Comparison of ENCODE assay signal across 23 cellular contexts in genomic region chr12:68157295-68157871, GRCh38. TPM values are rescaled to one million over a fixed set of nuclear protein-coding genes. Genes with fewer than 3 reads are reported as not detected.
DNase-seq lines count a peak whose midpoint lies in the region; ATAC-seq and TF ChIP-seq lines count a peak whose summit lies in the region.
"Had no signal": no experiment of that assay in that cellular context is flagged by ENCODE, and none has a peak within 500 bp of the region (broad histone marks: within the 10 kb centered on the region; RNA-seq: fewer than 3 reads in every experiment).

No MANE protein-coding gene starts in this region.

- H3K36me3 Mint-ChIP-seq in activated CD4-positive, alpha-beta T cell treated with anti-CD3 and anti-CD28 coated beads, Interleukin-2, amount 10 ng/mL, durations not matched to agents 24 days and 14 days (ENCODE audit: low read depth) = peaks cover 21% of the 10 kb centered on the region
- H3K36me3 Mint-ChIP-seq in CD8-positive, alpha-beta memory T cell = peaks cover 0 to 27% (median 16%) of the 10 kb centered on the region in 3 donors
- peaks cover 5% of the 10 kb centered on the region for H3K36me3 Mint-ChIP-seq in activated CD8-positive, alpha-beta T cell treated with anti-CD3 and anti-CD28 coated beads, Interleukin-2, amount 10 ng/mL, durations not matched to agents 7 days and 5 days (ENCODE audit: low read depth)
- no peaks in the 10 kb centered on the region for H3K36me3 Mint-ChIP-seq in neural progenitor cell
- H3K36me3 Mint-ChIP-seq: naive B cell had no signal

- no peaks in the 10 kb centered on the region for H3F3A ChIP-seq in neural progenitor cell (ENCODE audit: low read depth)

- H3K27me3 Mint-ChIP-seq in activated CD4-positive, alpha-beta T cell treated with anti-CD3 and anti-CD28 coated beads, Interleukin-2, amount 10 ng/mL, durations not matched to agents 24 days and 14 days = no peaks in the 10 kb centered on the region
- peaks cover 0 to 3% of the 10 kb centered on the region in 2 donors for H3K27me3 Mint-ChIP-seq in CD8-positive, alpha-beta memory T cell
- H3K27me3 Mint-ChIP-seq in activated CD8-positive, alpha-beta T cell treated with anti-CD3 and anti-CD28 coated beads, Interleukin-2, amount 10 ng/mL, durations not matched to agents 7 days and 5 days (ENCODE audit: low read depth) = no peaks in the 10 kb centered on the region
- H3K27me3 Mint-ChIP-seq in neural progenitor cell (ENCODE audit: insufficient read depth, low read depth) = peaks cover 3% of the 10 kb centered on the region
- H3K27me3 Mint-ChIP-seq: dendritic cell treated with granulocyte-macrophage colony-stimulating factor and Interleukin-4, amounts not matched to agents 40 ng/mL and 50 ng/mL, for 4 days; naive B cell had no signal

- no peaks in the 10 kb centered on the region for H4K20me1 ChIP-seq in neural progenitor cell (ENCODE audit: low read depth)
- H4K20me1 ChIP-seq: BLaER1 treated with 17β-estradiol and CSF1 and Interleukin-3, amounts not matched to agents 10 nM and 100 nM had no signal

- no peak for TF ChIP-seq POLR2A in gastrocnemius medialis (IDR thresholded peaks at IDR 0.05)

- H3K9ac ChIP-seq in neural progenitor cell = no peak overlapping the region
- H3K9ac ChIP-seq: BLaER1 treated with 17β-estradiol and CSF1 and Interleukin-3, amounts not matched to agents 10 nM and 100 nM had no signal

- in situ Hi-C loops in gastrocnemius medialis (cut with MboI; ENCODE audit: low sequenced_read_pairs in 4 of 4) = loop anchor here in 1 of 4 donors (25.0 kb wide), 1 partner anchor 95 kb away; no protein-coding TSS in a partner anchor

- POLR2A ChIA-PET in CD8-positive, alpha-beta memory T cell (lab: Charles Lee) = no interaction called here
- POLR2A ChIA-PET in activated CD8-positive, alpha-beta T cell treated with anti-CD3 and anti-CD28 coated beads, Interleukin-2, amount 10 ng/mL, durations not matched to agents 7 days and 5 days (lab: Charles Lee) = interaction anchor here (0.6 to 1.5 kb wide), 4 partner anchors 44 to 159 kb away, joined by 3 to 7 read pairs (median 4); no protein-coding TSS in a partner anchor

- peaks cover 12% of the 10 kb centered on the region for H3K9me3 Mint-ChIP-seq in activated CD4-positive, alpha-beta T cell treated with anti-CD3 and anti-CD28 coated beads, Interleukin-2, amount 10 ng/mL, durations not matched to agents 24 days and 14 days
- no peaks in the 10 kb centered on the region for H3K9me3 Mint-ChIP-seq in CD8-positive, alpha-beta memory T cell
- no peaks in the 10 kb centered on the region for H3K9me3 Mint-ChIP-seq in activated CD8-positive, alpha-beta T cell treated with anti-CD3 and anti-CD28 coated beads, Interleukin-2, amount 10 ng/mL, durations not matched to agents 7 days and 5 days (ENCODE audit: insufficient read depth)
- H3K9me3 Mint-ChIP-seq in neural progenitor cell = peaks cover 2% of the 10 kb centered on the region
- H3K9me3 Mint-ChIP-seq: dendritic cell treated with granulocyte-macrophage colony-stimulating factor and Interleukin-4, amounts not matched to agents 40 ng/mL and 50 ng/mL, for 4 days; naive B cell had no signal

- H3K27ac Mint-ChIP-seq in activated CD4-positive, alpha-beta T cell treated with anti-CD3 and anti-CD28 coated beads, Interleukin-2, amount 10 ng/mL, durations not matched to agents 24 days and 14 days = peak overlapping the region; percentile 77
- peak overlapping the region in 7 of 8 donors; percentile 4 to 89 (median 47) for H3K27ac Mint-ChIP-seq in CD8-positive, alpha-beta memory T cell
- H3K27ac Mint-ChIP-seq in activated CD8-positive, alpha-beta T cell treated with anti-CD3 and anti-CD28 coated beads, Interleukin-2, amount 10 ng/mL, durations not matched to agents 7 days and 5 days = peak overlapping the region; percentile 19
- no peak overlapping the region for H3K27ac Mint-ChIP-seq in neural progenitor cell
- H3K27ac Mint-ChIP-seq: dendritic cell treated with granulocyte-macrophage colony-stimulating factor and Interleukin-4, amounts not matched to agents 40 ng/mL and 50 ng/mL, for 4 days had no signal

- TF ChIP-seq CTCF in neural progenitor cell (IDR thresholded peaks at IDR 0.05) = no peak
- TF ChIP-seq CTCF in gastrocnemius medialis (IDR thresholded peaks at IDR 0.05 in 4 of 5, conservative IDR thresholded peaks at IDR 0.05 in 1 of 5) = no peak

- H3K9me3 ChIP-seq in CD8-positive, alpha-beta memory T cell (ENCODE audit: low read length) = no peaks in the 10 kb centered on the region
- H3K9me3 ChIP-seq in neural progenitor cell (ENCODE audit: low read depth) (no peaks in the 10 kb centered on the region), gastrocnemius medialis (no peaks in the 10 kb centered on the region)
- H3K9me3 ChIP-seq: suprapubic skin had no signal

- no peak overlapping the region for H2AFZ ChIP-seq in neural progenitor cell (replicated peaks)

- no peak overlapping the region for H3K4me2 ChIP-seq in neural progenitor cell

- CTCF ChIA-PET in CD8-positive, alpha-beta memory T cell (lab: Charles Lee) = interaction anchor here (0.9 to 4.3 kb wide), 17 partner anchors 12 to 801 kb away, joined by 3 to 34 read pairs (median 4); no protein-coding TSS in a partner anchor
- CTCF ChIA-PET in activated CD8-positive, alpha-beta T cell treated with anti-CD3 and anti-CD28 coated beads, Interleukin-2, amount 10 ng/mL, durations not matched to agents 7 days and 5 days (lab: Charles Lee) = interaction anchor here (0.6 to 4.9 kb wide), 27 partner anchors 9 to 160 kb away, joined by 3 to 223 read pairs (median 11); no protein-coding TSS in a partner anchor

- H3K4me3 Mint-ChIP-seq in activated CD4-positive, alpha-beta T cell treated with anti-CD3 and anti-CD28 coated beads, Interleukin-2, amount 10 ng/mL, durations not matched to agents 24 days and 14 days = peak overlapping the region; percentile 61
- H3K4me3 Mint-ChIP-seq in CD8-positive, alpha-beta memory T cell = peak overlapping the region; percentile 2 to 89 (median 59)
- peak overlapping the region; percentile 60 for H3K4me3 Mint-ChIP-seq in activated CD8-positive, alpha-beta T cell treated with anti-CD3 and anti-CD28 coated beads, Interleukin-2, amount 10 ng/mL, durations not matched to agents 7 days and 5 days
- no peak overlapping the region for H3K4me3 Mint-ChIP-seq in neural progenitor cell
- H3K4me3 Mint-ChIP-seq: dendritic cell treated with granulocyte-macrophage colony-stimulating factor and Interleukin-4, amounts not matched to agents 40 ng/mL and 50 ng/mL, for 4 days; naive B cell had no signal

- intact Hi-C loops in activated CD4-positive, alpha-beta T cell treated with anti-CD3 and anti-CD28 coated beads, Interleukin-2, amount 10 ng/mL, durations not matched to agents 24 days and 14 days (cut with micrococcal nuclease) = loop anchor here (2.0 kb wide), 1 partner anchor 19 kb away; no protein-coding TSS in a partner anchor
- intact Hi-C loops in gastrocnemius medialis (cut with DNase I; ENCODE audit: low total_unique reads) = no loop called here

- DNase-seq in activated CD4-positive, alpha-beta T cell treated with anti-CD3 and anti-CD28 coated beads, Interleukin-2, amount 10 ng/mL, durations not matched to agents 24 days and 14 days = no peak
- no peak for DNase-seq in activated CD4-positive, alpha-beta T cell treated with anti-CD3 and anti-CD28 coated beads for 1 hour
- DNase-seq in CD8-positive, alpha-beta memory T cell = peak in 1 of 5 donors; percentile 51
- DNase-seq in activated CD8-positive, alpha-beta T cell treated with anti-CD3 and anti-CD28 coated beads, Interleukin-2, amount 10 ng/mL, durations not matched to agents 7 days and 5 days = no peak
- DNase-seq in neural progenitor cell (ENCODE audit: low spot score) = no peak
- DNase-seq in gastrocnemius medialis = no peak
- no peak for DNase-seq in medulla oblongata (ENCODE audit: extremely low spot score)
- DNase-seq: DMS 273 treated with DMSO at 0.1 percent for 48 hours; foreskin keratinocyte; hypothalamus; Kasumi-1; naive B cell; NCI-H524; stimulated activated CD8-positive, alpha-beta memory T cell treated with anti-CD3 and anti-CD28 coated beads, Interleukin-4, amount 100 ng/mL, for 48 hours had no signal

- H3K4me1 ChIP-seq in CD8-positive, alpha-beta memory T cell (ENCODE audit: insufficient read depth, low read length) = peaks cover 18% of the 10 kb centered on the region
- H3K4me1 ChIP-seq in neural progenitor cell (no peaks in the 10 kb centered on the region), gastrocnemius medialis (no peaks in the 10 kb centered on the region)
- H3K4me1 ChIP-seq: suprapubic skin had no signal

- no peaks in the 10 kb centered on the region for H3K27me3 ChIP-seq in CD8-positive, alpha-beta memory T cell (ENCODE audit: insufficient read depth, low read length, poor library complexity, severe bottlenecking)
- H3K27me3 ChIP-seq in neural progenitor cell (no peaks in the 10 kb centered on the region), gastrocnemius medialis (no peaks in the 10 kb centered on the region)
- H3K27me3 ChIP-seq: BLaER1 treated with 17β-estradiol and CSF1 and Interleukin-3, amounts not matched to agents 10 nM and 100 nM; suprapubic skin had no signal

- no peaks in the 10 kb centered on the region for H3K79me2 ChIP-seq in neural progenitor cell (ENCODE audit: low read depth)

- no peaks in the 10 kb centered on the region for H3K36me3 ChIP-seq in CD8-positive, alpha-beta memory T cell (ENCODE audit: insufficient read depth, low read length)
- no peaks in the 10 kb centered on the region for H3K36me3 ChIP-seq in neural progenitor cell
- no peaks in the 10 kb centered on the region for H3K36me3 ChIP-seq in gastrocnemius medialis
- H3K36me3 ChIP-seq: BLaER1 treated with 17β-estradiol and CSF1 and Interleukin-3, amounts not matched to agents 10 nM and 100 nM; suprapubic skin had no signal

- no peak overlapping the region for H3K27ac ChIP-seq in CD8-positive, alpha-beta memory T cell (ENCODE audit: low read depth, low read length)
- H3K27ac ChIP-seq in neural progenitor cell = no peak overlapping the region
- H3K27ac ChIP-seq in gastrocnemius medialis = no peak overlapping the region
- H3K27ac ChIP-seq: BLaER1 treated with 17β-estradiol and CSF1 and Interleukin-3, amounts not matched to agents 10 nM and 100 nM; epithelial cell of prostate; foreskin keratinocyte; suprapubic skin had no signal

- ATAC-seq in activated CD8-positive, alpha-beta T cell treated with anti-CD3 and anti-CD28 coated beads, Interleukin-2, amount 10 ng/mL, durations not matched to agents 7 days and 5 days = peak; percentile 23
- peak; percentile 53 for ATAC-seq in esophagus mucosa
- no peak for ATAC-seq in gastrocnemius medialis
- ATAC-seq: foreskin keratinocyte had no signal

- H3K4me1 Mint-ChIP-seq in activated CD4-positive, alpha-beta T cell treated with anti-CD3 and anti-CD28 coated beads, Interleukin-2, amount 10 ng/mL, durations not matched to agents 24 days and 14 days = peaks cover 35% of the 10 kb centered on the region
- peaks cover 45 to 68% (median 65%) of the 10 kb centered on the region in 3 donors for H3K4me1 Mint-ChIP-seq in CD8-positive, alpha-beta memory T cell
- H3K4me1 Mint-ChIP-seq in activated CD8-positive, alpha-beta T cell treated with anti-CD3 and anti-CD28 coated beads, Interleukin-2, amount 10 ng/mL, durations not matched to agents 7 days and 5 days (ENCODE audit: low read depth) = peaks cover 36% of the 10 kb centered on the region
- H3K4me1 Mint-ChIP-seq in neural progenitor cell = no peaks in the 10 kb centered on the region

- H3K4me3 ChIP-seq in CD8-positive, alpha-beta memory T cell (ENCODE audit: low read length) = peak overlapping the region; percentile 3
- H3K4me3 ChIP-seq in neural progenitor cell (no peak overlapping the region), gastrocnemius medialis (no peak overlapping the region)
- H3K4me3 ChIP-seq: BLaER1 treated with 17β-estradiol and CSF1 and Interleukin-3, amounts not matched to agents 10 nM and 100 nM; skin epidermis; suprapubic skin had no signal

RNA-seq across cellular contexts. Expression of gene IFNG, which starts 2.2 kb away (rescaled TPM):
- 279 and 285 TPM in 2 replicates for total RNA-seq in activated CD4-positive, alpha-beta T cell treated with anti-CD3 and anti-CD28 coated beads, Interleukin-2, amount 10 ng/mL, durations not matched to agents 24 days and 14 days
- total RNA-seq in CD8-positive, alpha-beta memory T cell = 100 to 1,000 TPM; 408 to 427 TPM
- polyA plus RNA-seq in CD8-positive, alpha-beta memory T cell = 7.3 TPM
- total RNA-seq in activated CD8-positive, alpha-beta T cell treated with anti-CD3 and anti-CD28 coated beads, Interleukin-2, amount 10 ng/mL, durations not matched to agents 7 days and 5 days = 1 to 10 TPM; 3.1 to 5.0 TPM
- total RNA-seq in esophagus mucosa (not detected), neural progenitor cell (ENCODE audit: low replicate concordance) (not detected in 2 replicates), gastrocnemius medialis (not detected)
- total RNA-seq: A673, foreskin keratinocyte, lung microvascular endothelial cell, suprapubic skin had no signal
- polyA plus RNA-seq: foreskin keratinocyte, keratinocyte had no signal

Comparison
In these comparisons a context has a peak if more than half of its experiments do, and no peak if none do; other contexts are left out.
1. ATAC-seq: peak in activated CD8-positive, alpha-beta T cell treated with anti-CD3 and anti-CD28 coated beads, Interleukin-2, amount 10 ng/mL, durations not matched to agents 7 days and 5 days (single experiment) and esophagus mucosa (single experiment); none in gastrocnemius medialis (0 of 2).
2. RNA of gene IFNG, which starts 2.2 kb away (total RNA-seq): 408 to 427 TPM in CD8-positive, alpha-beta memory T cell and 279 to 285 TPM in activated CD4-positive, alpha-beta T cell treated with anti-CD3 and anti-CD28 coated beads, Interleukin-2, amount 10 ng/mL, durations not matched to agents 24 days and 14 days; 3.1 to 5.0 TPM in activated CD8-positive, alpha-beta T cell treated with anti-CD3 and anti-CD28 coated beads, Interleukin-2, amount 10 ng/mL, durations not matched to agents 7 days and 5 days, not detected in esophagus mucosa (single experiment), not detected in neural progenitor cell and not detected in gastrocnemius medialis; every median in the first group is over 10 times any median in the second.